ENCODE assay signal across 8 cellular contexts in genomic region chr1:111769517-111770146, GRCh38. TPM values are rescaled to one million over a fixed set of nuclear protein-coding genes. Genes with fewer than 3 reads are reported as not detected.
A peak's percentile ranks its signal among the peaks of the same experiment; 100 is the strongest.
DNase-seq lines count a peak whose midpoint lies in the region; ATAC-seq and TF ChIP-seq lines count a peak whose summit lies in the region.

No MANE protein-coding gene starts in this region.

- H3K4me3 ChIP-seq in cardiac fibroblast (replicated peaks in 1 of 2; ENCODE audit: low read depth in 2 of 2, low read length in 2 of 2) = no peak overlapping the region

- TF ChIP-seq CTCF in cardiac fibroblast (IDR thresholded peaks at IDR 0.05; ENCODE audit: low read depth, low read length) = peak; percentile 70

- ATAC-seq in left lobe of liver (peak; percentile 92), HG03378 (IDR thresholded peaks at IDR 0.05; ENCODE audit: unreplicated experiment) (no peak)

- DNase-seq in NCI-H510A treated with DMSO at 0.1 percent for 48 hours (lab: John Stamatoyannopoulos, UW) = peak; percentile 54
- no peak for DNase-seq in NCI-H510A (lab: John Stamatoyannopoulos, UW)
- peak; percentile 68 for DNase-seq in MV-4-11 (lab: John Stamatoyannopoulos, UW)
- DNase-seq in SW480 (ENCODE audit: low spot score) = peak; percentile 42
- DNase-seq in cardiac fibroblast (ENCODE audit: low read depth in 2 of 2) = peak; percentile 85 to 86
- no peak for DNase-seq in left lobe of liver (ENCODE audit: low spot score)
- peak; percentile 4 to 13 for DNase-seq in stimulated activated CD8-positive, alpha-beta memory T cell treated with anti-CD3 and anti-CD28 coated beads, Interleukin-7, amount 100 ng/mL, for 1 hour (ENCODE audit: low read depth in 2 of 2)

RNA-seq across cellular contexts. Expression of gene DDX20, which starts 13.9 kb away (rescaled TPM):
- 3.2 TPM for total RNA-seq in left lobe of liver

RNA-seq across cellular contexts. Expression of gene INKA2, which starts 30.4 kb away (rescaled TPM):
- 1.1 TPM for total RNA-seq in left lobe of liver

Comparison
In these comparisons a context has a peak if more than half of its experiments do, and no peak if none do; other contexts are left out.
1. DNase-seq: peak in NCI-H510A treated with DMSO at 0.1 percent for 48 hours (single experiment), MV-4-11 (single experiment), SW480 (single experiment), cardiac fibroblast (2 of 2) and stimulated activated CD8-positive, alpha-beta memory T cell treated with anti-CD3 and anti-CD28 coated beads, Interleukin-7, amount 100 ng/mL, for 1 hour (2 of 2); none in NCI-H510A (single experiment) and left lobe of liver (single experiment).